In the genomic region with DNA sequence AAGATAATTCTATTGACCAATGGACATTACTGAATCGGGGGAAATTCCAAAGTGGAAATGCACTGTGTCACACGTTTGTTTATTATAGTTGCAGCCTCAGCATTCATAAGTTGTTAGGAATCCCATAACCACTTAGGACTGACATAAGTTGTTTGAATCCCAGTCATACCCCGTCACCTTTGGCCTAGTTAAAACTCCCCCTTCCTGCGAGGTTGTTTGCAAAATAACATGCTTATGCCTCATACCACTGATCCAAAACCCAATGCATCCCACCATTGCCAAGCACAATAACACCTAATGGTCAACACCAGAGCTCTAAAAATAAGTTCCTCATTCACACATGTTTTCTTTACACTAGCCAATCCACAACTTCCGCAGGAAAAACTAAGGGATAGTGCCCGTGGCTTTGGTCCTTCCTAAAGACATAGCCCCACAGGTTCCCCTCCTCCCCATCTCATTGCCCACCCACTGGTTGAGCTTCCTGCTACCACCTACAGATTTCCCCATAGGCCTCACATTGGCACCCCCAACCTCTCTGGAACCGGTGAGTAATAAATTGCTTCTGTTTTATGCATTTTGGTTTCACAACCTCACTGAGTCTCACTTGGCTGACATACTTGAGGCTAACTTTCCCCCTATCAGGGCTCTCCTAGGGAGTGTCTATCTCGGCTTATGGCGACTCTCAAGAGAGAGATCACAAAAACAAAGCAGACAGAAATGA, we compare ENCODE assay signal across 8 cellular contexts. TPM values are rescaled to one million over a fixed set of nuclear protein-coding genes. Genes with fewer than 3 reads are reported as not detected.
DNase-seq lines count a peak whose midpoint lies in the region; ATAC-seq, FAIRE-seq and TF ChIP-seq lines count a peak whose summit lies in the region.

No MANE protein-coding gene starts in this region.

- no peaks in the 10 kb centered on the region for H3K4me1 ChIP-seq in small intestine (ENCODE audit: control insufficient read depth in 2 of 2, insufficient read depth in 1 of 2, low read depth in 1 of 2, low read length in 1 of 2)

- no peaks in the 10 kb centered on the region for H3K36me3 Mint-ChIP-seq in dendritic cell treated with granulocyte-macrophage colony-stimulating factor and Interleukin-4, amounts not matched to agents 40 ng/mL and 50 ng/mL, for 4 days (ENCODE audit: low read depth)

- no peak overlapping the region for H3K4me3 Mint-ChIP-seq in dendritic cell treated with granulocyte-macrophage colony-stimulating factor and Interleukin-4, amounts not matched to agents 40 ng/mL and 50 ng/mL, for 4 days

- FAIRE-seq in small intestine (lab: Jason Lieb, UNC), result no peak

- WGBS in small intestine, 3 donors, result 42 to 58% (median 47%) methylated on average over 9 of the region's 9 CpGs

- TF ChIP-seq CTCF in AG10803 (conservative IDR thresholded peaks at IDR 0.05; ENCODE audit: low read length), result no peak

- intact Hi-C loops in dendritic cell treated with granulocyte-macrophage colony-stimulating factor and Interleukin-4, amounts not matched to agents 40 ng/mL and 50 ng/mL, for 4 days (cut with micrococcal nuclease), result no loop called here
- intact Hi-C loops in head of caudate nucleus (cut with DNase I), result no loop called here

- no peaks in the 10 kb centered on the region for H3K27me3 Mint-ChIP-seq in dendritic cell treated with granulocyte-macrophage colony-stimulating factor and Interleukin-4, amounts not matched to agents 40 ng/mL and 50 ng/mL, for 4 days

- H3K9me3 Mint-ChIP-seq in dendritic cell treated with granulocyte-macrophage colony-stimulating factor and Interleukin-4, amounts not matched to agents 40 ng/mL and 50 ng/mL, for 4 days, result peaks cover 14% of the 10 kb centered on the region

- no peaks in the 10 kb centered on the region for H3K27me3 ChIP-seq in small intestine (ENCODE audit: control insufficient read depth in 2 of 2, insufficient read depth in 2 of 2, low read length in 2 of 2)

- H3K4me1 Mint-ChIP-seq in dendritic cell treated with granulocyte-macrophage colony-stimulating factor and Interleukin-4, amounts not matched to agents 40 ng/mL and 50 ng/mL, for 4 days (ENCODE audit: low read depth), result peaks cover 14% of the 10 kb centered on the region

- no peaks in the 10 kb centered on the region for H3K36me3 ChIP-seq in small intestine (ENCODE audit: control insufficient read depth in 2 of 2, insufficient read depth in 2 of 2, low read length in 2 of 2)

- ATAC-seq in GM19438 (IDR thresholded peaks at IDR 0.05; ENCODE audit: low read depth, unreplicated experiment) (peak; percentile 98), HG03354 (IDR thresholded peaks at IDR 0.05; ENCODE audit: poor library complexity, severe bottlenecking, unreplicated experiment) (peak; percentile 97)

- H3K27ac Mint-ChIP-seq in dendritic cell treated with granulocyte-macrophage colony-stimulating factor and Interleukin-4, amounts not matched to agents 40 ng/mL and 50 ng/mL, for 4 days, result peak overlapping the region; percentile 11

- H3K27ac ChIP-seq in small intestine (ENCODE audit: low read depth in 1 of 2, low read length in 1 of 2), result peak overlapping the region in 1 of 2 donors; percentile 18

- no peak overlapping the region for H3K4me3 ChIP-seq in AG10803 (ENCODE audit: low read length)
- H3K4me3 ChIP-seq in small intestine (ENCODE audit: low read depth in 1 of 2, low read length in 2 of 2), result no peak overlapping the region

- H3K9me3 ChIP-seq in small intestine (ENCODE audit: control insufficient read depth, low read depth), result no peaks in the 10 kb centered on the region

- DNase-seq in AG10803 (ENCODE audit: low read depth) (peak; percentile 89), head of caudate nucleus (no peak), NCI-H1417 (lab: John Stamatoyannopoulos, UW) (no peak), small intestine (no peak), DMS 273 treated with DMSO at 0.1 percent for 48 hours (lab: John Stamatoyannopoulos, UW) (no peak)

RNA-seq across cellular contexts. Expression of a gene that starts 42.3 kb away (rescaled TPM):
- polyA plus RNA-seq in small intestine, result 1 to 10 TPM in 1 of 3 donors, under 1 TPM in 1, not detected in 1; 0.54 to 1.2 TPM

RNA-seq across cellular contexts. Expression of a gene that starts 46.7 kb away (rescaled TPM):
- polyA plus RNA-seq in small intestine, result 1 to 10 TPM in 1 of 3 donors, under 1 TPM in 2; under 0.01 to 5.8 (median under 0.01) TPM
